Comparison of ENCODE assay signal across 27 cellular contexts in genomic region chr3:171150945-171151344, GRCh38.
A peak's percentile ranks its signal among the peaks of the same experiment; 100 is the strongest.
DNase-seq lines count a peak whose midpoint lies in the region; ATAC-seq, FAIRE-seq and TF ChIP-seq lines count a peak whose summit lies in the region.
"Had no signal": no experiment of that assay in that cellular context is flagged by ENCODE, and none has a peak within 500 bp of the region (broad histone marks: within the 10 kb centered on the region; RNA-seq: fewer than 3 reads in every experiment).

No MANE protein-coding gene starts in this region.

- BruUV-seq in HepG2 (replicated peaks; lab: Mats Ljungman, UMichigan): no TSS peak
- no TSS peak for BruUV-seq in K562 (replicated peaks; lab: Mats Ljungman, UMichigan)
- no TSS peak for BruUV-seq in endothelial cell of umbilical vein (replicated peaks; lab: Mats Ljungman, UMichigan)

- 59% methylated on average over 2 of the region's 2 CpGs for WGBS in HepG2 (ENCODE audit: low lambda C conversion rate)
- WGBS in right lobe of liver (ENCODE audit: insufficient coverage, low coverage, low lambda C conversion rate, missing lambda C conversion rate): 75% methylated on average over 2 of the region's 2 CpGs
- 57% methylated on average over 2 of the region's 2 CpGs for whole genome bisulfite sequencing in K562 (ENCODE audit: insufficient coverage, low coverage, missing lambda C conversion rate)

- ATAC-seq in HepG2 (no peak), right lobe of liver (no peak), K562 (no peak), HG03159 (IDR thresholded peaks at IDR 0.05; ENCODE audit: unreplicated experiment) (no peak)
- ATAC-seq: GM12878 had no signal

- in situ Hi-C loops in HepG2 (cut with HindIII; ENCODE audit: extremely low pct_ligation_motif_present, low pct_unique_long_range_greater_than_20kb) (no loop called here), K562 (cut with MboI) (no loop called here)

- intact Hi-C loops in HepG2 (cut with micrococcal nuclease; ENCODE audit: unreplicated experiment): no loop called here
- intact Hi-C loops in right lobe of liver (cut with DNase I): no loop called here
- intact Hi-C loops in K562 (cut with micrococcal nuclease): no loop called here
- intact Hi-C loops in endothelial cell of umbilical vein (cut with micrococcal nuclease): no loop called here

- H3K9ac ChIP-seq in HepG2 (ENCODE audit: insufficient read depth, low read depth, low read length) (no peak overlapping the region), K562 (ENCODE audit: insufficient read depth in 1 of 2, low read depth in 2 of 2, low read length in 2 of 2) (no peak overlapping the region), endothelial cell of umbilical vein (replicated peaks; ENCODE audit: extremely low read depth, insufficient read depth, low read length) (no peak overlapping the region)
- H3K9ac ChIP-seq: BLaER1 had no signal

- no peak overlapping the region for H2AFZ ChIP-seq in HepG2 (ENCODE audit: low read length)
- no peak overlapping the region for H2AFZ ChIP-seq in K562 (ENCODE audit: low read depth, low read length)
- H2AFZ ChIP-seq in endothelial cell of umbilical vein (ENCODE audit: low read depth, low read length): no peak overlapping the region

- POLR2A ChIA-PET in HepG2 (lab: Yijun Ruan, JAX) (no interaction called here), K562 (lab: Yijun Ruan, JAX) (no interaction called here), endothelial cell of umbilical vein (lab: Charles Lee) (no interaction called here)

- FAIRE-seq in HepG2 (lab: Jason Lieb, UNC): no peak
- no peak for FAIRE-seq in K562 (lab: Jason Lieb, UNC)
- no peak for FAIRE-seq in endothelial cell of umbilical vein (lab: Jason Lieb, UNC)
- no peak for FAIRE-seq in H54 (lab: Jason Lieb, UNC)
- FAIRE-seq: A204.1, GM12878, GM12892, GM18507 had no signal

- TF ChIP-seq CTCF in HepG2 (CRISPR knock-in tag; IDR thresholded peaks at IDR 0.05) (no peak), right lobe of liver (IDR thresholded peaks at IDR 0.05) (no peak), K562 (IDR thresholded peaks at IDR 0.05 in 2 of 3, conservative IDR thresholded peaks at IDR 0.05 in 1 of 3; ENCODE audit: insufficient read depth in 2 of 3, low read depth in 1 of 3, low read length in 3 of 3) (no peak), endothelial cell of umbilical vein (IDR thresholded peaks at IDR 0.05; ENCODE audit: extremely low read depth in 1 of 2, insufficient read depth in 1 of 2, low read depth in 1 of 2, low read length in 2 of 2) (no peak)

- H3K79me2 ChIP-seq in HepG2 (ENCODE audit: insufficient read depth, low read length) (no peaks in the 10 kb centered on the region), K562 (ENCODE audit: control insufficient read depth, insufficient read depth, low read length) (no peaks in the 10 kb centered on the region), endothelial cell of umbilical vein (ENCODE audit: control insufficient read depth, insufficient read depth, low read length) (no peaks in the 10 kb centered on the region)

- H3K36me3 ChIP-seq in HepG2 (replicated peaks in 1 of 2; ENCODE audit: control insufficient read depth in 1 of 2, insufficient read depth in 2 of 2, low read length in 2 of 2) (no peaks in the 10 kb centered on the region), right lobe of liver (no peaks in the 10 kb centered on the region), K562 (ENCODE audit: control insufficient read depth, insufficient read depth, low read length) (peaks cover 28% of the 10 kb centered on the region; the same call in 2 of the 3 replicates), endothelial cell of umbilical vein (ENCODE audit: control insufficient read depth in 2 of 2, extremely low read depth in 1 of 2, insufficient read depth in 2 of 2, low read length in 2 of 2) (peaks cover 0 to 3% of the 10 kb centered on the region in 2 experiments)
- H3K36me3 ChIP-seq: BE2C, BLaER1 had no signal

- CTCF ChIA-PET in HepG2 (lab: Yijun Ruan, JAX; ENCODE audit: low intra/inter-chr PET ratio, low total read pairs) (no interaction called here), K562 (lab: Yijun Ruan, JAX; ENCODE audit: low intra/inter-chr PET ratio) (no interaction called here), endothelial cell of umbilical vein (lab: Charles Lee) (interaction anchor here (0.8 to 2.0 kb wide), 4 partner anchors 12 to 415 kb away, joined by 3 to 9 read pairs (median 5); no protein-coding TSS in a partner anchor)

- DNase-seq in HepG2 (ENCODE audit: low spot score) (no peak), right lobe of liver (no peak), K562 (ENCODE audit: extremely low read depth in 1 of 4, low spot score in 3 of 4) (no peak), dermis blood vessel endothelial cell (peak; percentile 12), endothelial cell of umbilical vein (ENCODE audit: low read depth, low spot score) (peak; percentile 44), H54 (ENCODE audit: insufficient read length, low spot score) (no peak), NCI-H1417 (lab: John Stamatoyannopoulos, UW) (no peak)
- DNase-seq: 8988T; ACHN; BE2C; C1 segment of cervical spinal cord; CD4-positive, alpha-beta memory T cell; CD4-positive, CD25-positive, alpha-beta regulatory T cell; CD8-positive, alpha-beta memory T cell; COR-L47; DMS 273 treated with DMSO at 0.1 percent for 48 hours; DMS153; DMS79; DND-41; EL; GDM1 had no signal

- H3K4me2 ChIP-seq in HepG2 (ENCODE audit: low read depth, low read length) (no peak overlapping the region), K562 (ENCODE audit: insufficient read depth, low read length) (no peak overlapping the region), endothelial cell of umbilical vein (ENCODE audit: insufficient read depth, low read length) (no peak overlapping the region)
- H3K4me2 ChIP-seq: BLaER1 had no signal

- no peaks in the 10 kb centered on the region for H3K9me1 ChIP-seq in K562 (ENCODE audit: control insufficient read depth, insufficient read depth, low read length)
- H3K9me1 ChIP-seq in endothelial cell of umbilical vein (replicated peaks; ENCODE audit: control insufficient read depth, extremely low read depth, insufficient read depth, low read length): no peaks in the 10 kb centered on the region

- TF ChIP-seq POLR2A in HepG2 (IDR thresholded peaks at IDR 0.05; ENCODE audit: insufficient read depth in 1 of 2, low read depth in 2 of 2, low read length in 2 of 2): no peak
- TF ChIP-seq POLR2A in right lobe of liver (IDR thresholded peaks at IDR 0.05): no peak
- TF ChIP-seq POLR2A in K562 (conservative IDR thresholded peaks at IDR 0.05): no peak
- TF ChIP-seq POLR2A in endothelial cell of umbilical vein (IDR thresholded peaks at IDR 0.05; ENCODE audit: low read depth, low read length): no peak
- TF ChIP-seq POLR2A in H54 (IDR thresholded peaks at IDR 0.05; ENCODE audit: low read depth, low read length): no peak

- TF ChIP-seq EP300 in HepG2 (IDR thresholded peaks at IDR 0.05; ENCODE audit: low read depth in 2 of 2, low read length in 2 of 2): no peak
- TF ChIP-seq EP300 in HepG2 (CRISPR knock-in tag; IDR thresholded peaks at IDR 0.05; ENCODE audit: borderline replicate concordance): no peak
- TF ChIP-seq EP300 in K562 (IDR thresholded peaks at IDR 0.05; ENCODE audit: low read length): no peak

- H3K9me3 ChIP-seq in HepG2 (ENCODE audit: low read length) (no peaks in the 10 kb centered on the region), right lobe of liver (no peaks in the 10 kb centered on the region), K562 (replicated peaks; ENCODE audit: control insufficient read depth, insufficient read depth, low read depth, low read length) (no peaks in the 10 kb centered on the region), endothelial cell of umbilical vein (replicated peaks; ENCODE audit: control insufficient read depth, insufficient read depth, low read length) (no peaks in the 10 kb centered on the region)
- H3K9me3 ChIP-seq: BE2C, BLaER1 had no signal

- no peak for TF ChIP-seq RAD21 in HepG2 (CRISPR knock-in tag; IDR thresholded peaks at IDR 0.05)
- TF ChIP-seq RAD21 in K562 (CRISPR knock-in tag; conservative IDR thresholded peaks at IDR 0.05 in 1 of 2, IDR thresholded peaks at IDR 0.05 in 1 of 2): no peak

- H3K4me3 ChIP-seq in HepG2 (replicated peaks in 1 of 3; ENCODE audit: insufficient read depth in 1 of 3, low read depth in 2 of 3, low read length in 3 of 3) (no peak overlapping the region), right lobe of liver (no peak overlapping the region), K562 (no peak overlapping the region), endothelial cell of umbilical vein (replicated peaks in 1 of 3; ENCODE audit: insufficient read depth in 1 of 3, low read depth in 1 of 3, low read length in 3 of 3) (no peak overlapping the region)
- H3K4me3 ChIP-seq: BLaER1, GM12878 had no signal

- H3K27ac ChIP-seq in HepG2 (ENCODE audit: extremely low read length, insufficient read depth, low read length) (no peak overlapping the region), right lobe of liver (no peak overlapping the region), K562 (ENCODE audit: extremely low read depth, low read depth, low read length) (no peak overlapping the region), endothelial cell of umbilical vein (ENCODE audit: insufficient read depth, low read depth, low read length) (no peak overlapping the region)
- H3K27ac ChIP-seq: BLaER1 had no signal

- H3K27me3 ChIP-seq in HepG2 (ENCODE audit: control insufficient read depth in 1 of 2, insufficient read depth in 2 of 2, low read length in 2 of 2) (no peaks in the 10 kb centered on the region), right lobe of liver (no peaks in the 10 kb centered on the region), K562 (ENCODE audit: control insufficient read depth in 2 of 2, insufficient read depth in 2 of 2, low read length in 2 of 2) (no peaks in the 10 kb centered on the region), endothelial cell of umbilical vein (ENCODE audit: control insufficient read depth in 2 of 2, insufficient read depth in 2 of 2, low read length in 2 of 2) (no peaks in the 10 kb centered on the region)
- H3K27me3 ChIP-seq: BE2C, BLaER1 had no signal

- H4K20me1 ChIP-seq in HepG2 (ENCODE audit: insufficient read depth, low read length) (no peaks in the 10 kb centered on the region), K562 (replicated peaks; ENCODE audit: control insufficient read depth, insufficient read depth, low read length) (no peaks in the 10 kb centered on the region), endothelial cell of umbilical vein (replicated peaks; ENCODE audit: control insufficient read depth, extremely low read depth, insufficient read depth, low read length) (no peaks in the 10 kb centered on the region)
- H4K20me1 ChIP-seq: BLaER1 had no signal

- dilution Hi-C loops in endothelial cell of umbilical vein (cut with MboI; ENCODE audit: extremely low pct_ligation_motif_present, low sequenced_read_pairs): no loop called here

- H3K4me1 ChIP-seq in HepG2 (ENCODE audit: insufficient read depth, low read length) (peaks cover 28% of the 10 kb centered on the region), right lobe of liver (no peaks in the 10 kb centered on the region), K562 (replicated peaks in 1 of 2; ENCODE audit: control insufficient read depth in 2 of 2, insufficient read depth in 2 of 2, low read length in 2 of 2) (no peaks in the 10 kb centered on the region), endothelial cell of umbilical vein (ENCODE audit: control insufficient read depth, extremely low read depth, insufficient read depth, low read length) (no peaks in the 10 kb centered on the region)
- H3K4me1 ChIP-seq: BE2C, BLaER1 had no signal

TF ChIP-seq in K562, 482 proteins besides CTCF, POLR2A, EP300 and RAD21 (continues in another document):
- TF ChIP-seq ZNF12 (CRISPR knock-in tag; IDR thresholded peaks at IDR 0.05): no peak

Comparison
In these comparisons a context has a peak if more than half of its experiments do, and no peak if none do; other contexts are left out.
1. DNase-seq: peak in dermis blood vessel endothelial cell (single experiment) and endothelial cell of umbilical vein (single experiment); none in HepG2 (single experiment), right lobe of liver (0 of 3), K562 (0 of 4), H54 (single experiment) and NCI-H1417 (0 of 3).
2. Of the 241 proteins assayed by ChIP-seq in both HepG2 and K562: peak only in HepG2: none; only in K562: ADNP and ZFP36; in both: none; in neither: 239.